Comparison of ENCODE assay signal across 21 cellular contexts in the genomic region with DNA sequence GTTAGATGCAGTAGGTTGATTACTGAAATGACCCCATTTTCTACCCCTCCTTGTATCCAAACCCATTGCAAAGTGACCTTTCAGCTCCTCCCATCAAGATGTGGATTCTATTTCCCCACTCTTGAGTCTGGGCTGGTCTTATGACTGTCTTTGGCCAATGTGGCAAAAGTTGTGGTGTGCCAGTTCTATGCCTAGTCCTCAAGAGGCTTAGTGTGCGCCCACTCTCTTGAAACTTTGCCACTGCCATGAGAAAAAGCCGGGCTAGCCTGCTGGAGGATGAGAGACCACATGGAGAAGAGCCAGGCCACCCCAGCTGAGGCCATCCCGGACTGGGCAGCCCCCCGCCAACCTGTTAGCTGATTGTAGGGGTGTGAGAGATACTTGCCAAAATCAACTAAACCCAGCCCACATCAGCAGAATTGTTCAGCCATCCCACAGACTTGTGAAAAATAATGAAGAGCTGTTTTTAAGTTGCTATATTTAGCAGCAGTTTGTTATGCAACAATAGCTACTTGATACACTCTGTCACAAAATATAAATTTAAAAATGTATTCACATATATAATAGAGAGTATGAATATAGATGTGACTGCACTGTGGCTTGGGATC.
DNase-seq lines count a peak whose midpoint lies in the region; ATAC-seq and TF ChIP-seq lines count a peak whose summit lies in the region.
"Had no signal": no experiment of that assay in that cellular context is flagged by ENCODE, and none has a peak within 500 bp of the region (broad histone marks: within the 10 kb centered on the region; RNA-seq: fewer than 3 reads in every experiment).

No MANE protein-coding gene starts in this region.

- no peaks in the 10 kb centered on the region for H3K9me3 Mint-ChIP-seq in activated naive CD8-positive, alpha-beta T cell treated with anti-CD3 and anti-CD28 coated beads, Interleukin-2, amount 50 U/mL, for 24 hours
- no peaks in the 10 kb centered on the region for H3K9me3 Mint-ChIP-seq in activated naive CD8-positive, alpha-beta T cell treated with anti-CD3 and anti-CD28 coated beads for 36 hours
- peaks cover 0 to 2% of the 10 kb centered on the region in 2 donors for H3K9me3 Mint-ChIP-seq in effector memory CD8-positive, alpha-beta T cell
- no peaks in the 10 kb centered on the region for H3K9me3 Mint-ChIP-seq in stimulated activated naive B cell treated with anti-CD40 and anti-IgM and Interleukin-4, amounts not matched to agents 10 μg/mL and 1 μg/mL and 100 μg/mL, for 72 hours

- no peak for ATAC-seq in activated naive CD8-positive, alpha-beta T cell treated with anti-CD3 and anti-CD28 coated beads, Interleukin-2, amount 50 U/mL, for 24 hours
- ATAC-seq in HG02642 (IDR thresholded peaks at IDR 0.05; ENCODE audit: poor library complexity, unreplicated experiment) (peak; percentile 27), SK-N-SH treated with all-trans-retinoic acid at 6 μM for 48 hours (no peak), HG02571 (IDR thresholded peaks at IDR 0.05; ENCODE audit: unreplicated experiment) (no peak)
- ATAC-seq in effector memory CD8-positive, alpha-beta T cell (replicated peaks), result peak; percentile 77
- no peak for ATAC-seq in stimulated activated naive B cell treated with anti-CD40 and anti-IgM and Interleukin-4, amounts not matched to agents 10 μg/mL and 1 μg/mL and 100 μg/mL, for 72 hours (replicated peaks)
- ATAC-seq: A549, K562 had no signal

- no peaks in the 10 kb centered on the region for H3K27me3 Mint-ChIP-seq in activated naive CD8-positive, alpha-beta T cell treated with anti-CD3 and anti-CD28 coated beads, Interleukin-2, amount 50 U/mL, for 24 hours
- no peaks in the 10 kb centered on the region for H3K27me3 Mint-ChIP-seq in activated naive CD8-positive, alpha-beta T cell treated with anti-CD3 and anti-CD28 coated beads for 36 hours
- peaks cover 6 to 9% of the 10 kb centered on the region in 2 donors for H3K27me3 Mint-ChIP-seq in effector memory CD8-positive, alpha-beta T cell
- peaks cover 0 to 5% of the 10 kb centered on the region in 2 donors for H3K27me3 Mint-ChIP-seq in stimulated activated naive B cell treated with anti-CD40 and anti-IgM and Interleukin-4, amounts not matched to agents 10 μg/mL and 1 μg/mL and 100 μg/mL, for 72 hours
- H3K27me3 Mint-ChIP-seq: brain had no signal

- H3K4me3 Mint-ChIP-seq in activated naive CD8-positive, alpha-beta T cell treated with anti-CD3 and anti-CD28 coated beads, Interleukin-2, amount 50 U/mL, for 24 hours, result no peak overlapping the region
- H3K4me3 Mint-ChIP-seq in activated naive CD8-positive, alpha-beta T cell treated with anti-CD3 and anti-CD28 coated beads for 36 hours, result no peak overlapping the region
- H3K4me3 Mint-ChIP-seq in effector memory CD8-positive, alpha-beta T cell, result peak overlapping the region; percentile 61 to 63
- no peak overlapping the region for H3K4me3 Mint-ChIP-seq in stimulated activated naive B cell treated with anti-CD40 and anti-IgM and Interleukin-4, amounts not matched to agents 10 μg/mL and 1 μg/mL and 100 μg/mL, for 72 hours
- H3K4me3 Mint-ChIP-seq: brain; T-helper 1 cell treated with Interleukin-12 subunit alpha and Interleukin-12 subunit beta and Interleukin-4 antibody, amounts not matched to agents 30 μg/mL and 1 μg/mL, for 36 hours had no signal

- peak; percentile 2 for DNase-seq in activated naive CD8-positive, alpha-beta T cell treated with anti-CD3 and anti-CD28 coated beads, Interleukin-2, amount 50 U/mL, for 24 hours
- DNase-seq in activated naive CD8-positive, alpha-beta T cell treated with anti-CD3 and anti-CD28 coated beads for 36 hours, result no peak
- peak in 2 of 3 experiments; percentile 2 to 14 for DNase-seq in effector memory CD8-positive, alpha-beta T cell
- no peak for DNase-seq in stimulated activated naive B cell treated with anti-CD40 and anti-IgM and Interleukin-4, amounts not matched to agents 10 μg/mL and 1 μg/mL and 100 μg/mL, for 72 hours
- DNase-seq in G401 (ENCODE audit: low spot score), result no peak
- DNase-seq: activated CD4-positive, CD25-positive, alpha-beta regulatory T cell; activated naive CD4-positive, alpha-beta T cell treated with anti-CD3 and anti-CD28 coated beads, Interleukin-2, amount 50 U/mL, for 16 hours; CD4-positive, alpha-beta memory T cell; DMS79 treated with DMSO at 0.1 percent for 48 hours; gastrocnemius medialis; NCI-H1436 treated with DMSO at 0.1 percent for 48 hours; NCI-H226; Right ventricle myocardium superior; stomach had no signal

- peaks cover 4% of the 10 kb centered on the region for H3K4me1 Mint-ChIP-seq in activated naive CD8-positive, alpha-beta T cell treated with anti-CD3 and anti-CD28 coated beads, Interleukin-2, amount 50 U/mL, for 24 hours
- H3K4me1 Mint-ChIP-seq in activated naive CD8-positive, alpha-beta T cell treated with anti-CD3 and anti-CD28 coated beads for 36 hours, result no peaks in the 10 kb centered on the region
- peaks cover 14 to 21% of the 10 kb centered on the region in 2 donors for H3K4me1 Mint-ChIP-seq in effector memory CD8-positive, alpha-beta T cell (ENCODE audit: low read depth in 2 of 2)
- H3K4me1 Mint-ChIP-seq in stimulated activated naive B cell treated with anti-CD40 and anti-IgM and Interleukin-4, amounts not matched to agents 10 μg/mL and 1 μg/mL and 100 μg/mL, for 72 hours, result peaks cover 11 to 22% of the 10 kb centered on the region in 2 donors

- no peak overlapping the region for H3K27ac Mint-ChIP-seq in activated naive CD8-positive, alpha-beta T cell treated with anti-CD3 and anti-CD28 coated beads, Interleukin-2, amount 50 U/mL, for 24 hours
- H3K27ac Mint-ChIP-seq in activated naive CD8-positive, alpha-beta T cell treated with anti-CD3 and anti-CD28 coated beads for 36 hours, result no peak overlapping the region
- peak overlapping the region; percentile 85 to 87 for H3K27ac Mint-ChIP-seq in effector memory CD8-positive, alpha-beta T cell
- H3K27ac Mint-ChIP-seq in stimulated activated naive B cell treated with anti-CD40 and anti-IgM and Interleukin-4, amounts not matched to agents 10 μg/mL and 1 μg/mL and 100 μg/mL, for 72 hours, result peak overlapping the region; percentile 21
- H3K27ac Mint-ChIP-seq: brain; T-helper 1 cell treated with Interleukin-12 subunit alpha and Interleukin-12 subunit beta and Interleukin-4 antibody, amounts not matched to agents 30 μg/mL and 1 μg/mL, for 36 hours had no signal

- in situ Hi-C loops in G401 (cut with HindIII; ENCODE audit: low sequenced_read_pairs), result no loop called here

- no peaks in the 10 kb centered on the region for H3K36me3 Mint-ChIP-seq in activated naive CD8-positive, alpha-beta T cell treated with anti-CD3 and anti-CD28 coated beads, Interleukin-2, amount 50 U/mL, for 24 hours (ENCODE audit: low read depth)
- no peaks in the 10 kb centered on the region for H3K36me3 Mint-ChIP-seq in activated naive CD8-positive, alpha-beta T cell treated with anti-CD3 and anti-CD28 coated beads for 36 hours
- peaks cover 2% of the 10 kb centered on the region for H3K36me3 Mint-ChIP-seq in effector memory CD8-positive, alpha-beta T cell (ENCODE audit: insufficient read depth)
- no peaks in the 10 kb centered on the region for H3K36me3 Mint-ChIP-seq in stimulated activated naive B cell treated with anti-CD40 and anti-IgM and Interleukin-4, amounts not matched to agents 10 μg/mL and 1 μg/mL and 100 μg/mL, for 72 hours
- H3K36me3 Mint-ChIP-seq: brain; CD4-positive, alpha-beta memory T cell had no signal

TF ChIP-seq in SK-N-SH treated with all-trans-retinoic acid at 6 μM for 48 hours, 23 proteins besides CTCF, POLR2A, EP300 and RAD21 (continues in another document):
- TF ChIP-seq PATZ1 (CRISPR knock-in tag; IDR thresholded peaks at IDR 0.05; ENCODE audit: borderline replicate concordance) (no peak), CSDC2 (CRISPR knock-in tag; IDR thresholded peaks at IDR 0.05) (no peak), OSR1 (CRISPR knock-in tag; IDR thresholded peaks at IDR 0.05) (no peak), TOX (CRISPR knock-in tag; IDR thresholded peaks at IDR 0.05; ENCODE audit: borderline replicate concordance) (no peak), ZFP30 (CRISPR knock-in tag; IDR thresholded peaks at IDR 0.05) (no peak), TCF4 (CRISPR knock-in tag; IDR thresholded peaks at IDR 0.05; ENCODE audit: borderline replicate concordance) (no peak)
- TF ChIP-seq, protein P1, sequence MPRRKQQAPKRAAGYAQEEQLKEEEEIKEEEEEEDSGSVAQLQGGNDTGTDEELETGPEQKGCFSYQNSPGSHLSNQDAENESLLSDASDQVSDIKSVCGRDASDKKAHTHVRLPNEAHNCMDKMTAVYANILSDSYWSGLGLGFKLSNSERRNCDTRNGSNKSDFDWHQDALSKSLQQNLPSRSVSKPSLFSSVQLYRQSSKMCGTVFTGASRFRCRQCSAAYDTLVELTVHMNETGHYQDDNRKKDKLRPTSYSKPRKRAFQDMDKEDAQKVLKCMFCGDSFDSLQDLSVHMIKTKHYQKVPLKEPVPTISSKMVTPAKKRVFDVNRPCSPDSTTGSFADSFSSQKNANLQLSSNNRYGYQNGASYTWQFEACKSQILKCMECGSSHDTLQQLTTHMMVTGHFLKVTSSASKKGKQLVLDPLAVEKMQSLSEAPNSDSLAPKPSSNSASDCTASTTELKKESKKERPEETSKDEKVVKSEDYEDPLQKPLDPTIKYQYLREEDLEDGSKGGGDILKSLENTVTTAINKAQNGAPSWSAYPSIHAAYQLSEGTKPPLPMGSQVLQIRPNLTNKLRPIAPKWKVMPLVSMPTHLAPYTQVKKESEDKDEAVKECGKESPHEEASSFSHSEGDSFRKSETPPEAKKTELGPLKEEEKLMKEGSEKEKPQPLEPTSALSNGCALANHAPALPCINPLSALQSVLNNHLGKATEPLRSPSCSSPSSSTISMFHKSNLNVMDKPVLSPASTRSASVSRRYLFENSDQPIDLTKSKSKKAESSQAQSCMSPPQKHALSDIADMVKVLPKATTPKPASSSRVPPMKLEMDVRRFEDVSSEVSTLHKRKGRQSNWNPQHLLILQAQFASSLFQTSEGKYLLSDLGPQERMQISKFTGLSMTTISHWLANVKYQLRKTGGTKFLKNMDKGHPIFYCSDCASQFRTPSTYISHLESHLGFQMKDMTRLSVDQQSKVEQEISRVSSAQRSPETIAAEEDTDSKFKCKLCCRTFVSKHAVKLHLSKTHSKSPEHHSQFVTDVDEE (CRISPR knock-in tag; IDR thresholded peaks at IDR 0.05), result no peak

Comparison
In these comparisons a context has a peak if more than half of its experiments do, and no peak if none do; other contexts are left out.
1. DNase-seq: peak in activated naive CD8-positive, alpha-beta T cell treated with anti-CD3 and anti-CD28 coated beads, Interleukin-2, amount 50 U/mL, for 24 hours (single experiment) and effector memory CD8-positive, alpha-beta T cell (2 of 3); none in activated naive CD8-positive, alpha-beta T cell treated with anti-CD3 and anti-CD28 coated beads for 36 hours (single experiment), stimulated activated naive B cell treated with anti-CD40 and anti-IgM and Interleukin-4, amounts not matched to agents 10 μg/mL and 1 μg/mL and 100 μg/mL, for 72 hours (single experiment) and G401 (single experiment).
2. ATAC-seq: peak in HG02642 (single experiment) and effector memory CD8-positive, alpha-beta T cell (single experiment); none in activated naive CD8-positive, alpha-beta T cell treated with anti-CD3 and anti-CD28 coated beads, Interleukin-2, amount 50 U/mL, for 24 hours (single experiment), stimulated activated naive B cell treated with anti-CD40 and anti-IgM and Interleukin-4, amounts not matched to agents 10 μg/mL and 1 μg/mL and 100 μg/mL, for 72 hours (0 of 2), SK-N-SH treated with all-trans-retinoic acid at 6 μM for 48 hours (single experiment) and HG02571 (single experiment).
3. H3K27ac Mint-ChIP-seq: peak in effector memory CD8-positive, alpha-beta T cell (2 of 2) and stimulated activated naive B cell treated with anti-CD40 and anti-IgM and Interleukin-4, amounts not matched to agents 10 μg/mL and 1 μg/mL and 100 μg/mL, for 72 hours (single experiment); none in activated naive CD8-positive, alpha-beta T cell treated with anti-CD3 and anti-CD28 coated beads, Interleukin-2, amount 50 U/mL, for 24 hours (single experiment) and activated naive CD8-positive, alpha-beta T cell treated with anti-CD3 and anti-CD28 coated beads for 36 hours (single experiment).
4. H3K4me3 Mint-ChIP-seq: peak in effector memory CD8-positive, alpha-beta T cell (2 of 2); none in activated naive CD8-positive, alpha-beta T cell treated with anti-CD3 and anti-CD28 coated beads, Interleukin-2, amount 50 U/mL, for 24 hours (single experiment), activated naive CD8-positive, alpha-beta T cell treated with anti-CD3 and anti-CD28 coated beads for 36 hours (single experiment) and stimulated activated naive B cell treated with anti-CD40 and anti-IgM and Interleukin-4, amounts not matched to agents 10 μg/mL and 1 μg/mL and 100 μg/mL, for 72 hours (0 of 2).